1 cellular context compared by ENCODE assay signal in the genomic region with DNA sequence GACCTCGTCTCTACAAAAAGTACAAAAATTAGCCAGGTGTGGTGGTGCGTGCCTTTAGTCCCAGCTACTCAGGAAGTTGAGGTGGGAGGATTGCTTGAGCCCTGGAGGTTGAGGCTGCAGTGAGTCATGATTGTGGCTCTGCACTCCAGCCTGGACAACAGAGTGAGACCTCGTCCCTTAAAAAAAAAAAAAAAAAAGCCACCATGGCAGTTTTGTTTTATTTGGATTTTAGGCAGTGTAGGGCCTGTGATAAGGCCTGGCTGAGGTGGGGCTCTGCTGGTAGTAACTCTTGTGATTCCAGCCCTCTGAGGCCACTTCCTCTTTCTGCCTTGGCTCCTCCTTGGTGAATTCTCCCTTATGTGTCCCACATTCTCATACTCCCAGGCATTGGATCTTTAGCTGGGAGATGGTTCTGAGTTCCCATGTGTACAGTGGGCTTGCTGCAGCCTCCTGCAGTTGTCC.
TF ChIP-seq lines count a peak whose summit lies in the region.

No MANE protein-coding gene starts in this region.

TF ChIP-seq in SK-N-SH treated with all-trans-retinoic acid at 6 μM for 48 hours, 23 proteins besides CTCF, POLR2A, EP300 and RAD21 (continued from another document):
- TF ChIP-seq, protein P1, sequence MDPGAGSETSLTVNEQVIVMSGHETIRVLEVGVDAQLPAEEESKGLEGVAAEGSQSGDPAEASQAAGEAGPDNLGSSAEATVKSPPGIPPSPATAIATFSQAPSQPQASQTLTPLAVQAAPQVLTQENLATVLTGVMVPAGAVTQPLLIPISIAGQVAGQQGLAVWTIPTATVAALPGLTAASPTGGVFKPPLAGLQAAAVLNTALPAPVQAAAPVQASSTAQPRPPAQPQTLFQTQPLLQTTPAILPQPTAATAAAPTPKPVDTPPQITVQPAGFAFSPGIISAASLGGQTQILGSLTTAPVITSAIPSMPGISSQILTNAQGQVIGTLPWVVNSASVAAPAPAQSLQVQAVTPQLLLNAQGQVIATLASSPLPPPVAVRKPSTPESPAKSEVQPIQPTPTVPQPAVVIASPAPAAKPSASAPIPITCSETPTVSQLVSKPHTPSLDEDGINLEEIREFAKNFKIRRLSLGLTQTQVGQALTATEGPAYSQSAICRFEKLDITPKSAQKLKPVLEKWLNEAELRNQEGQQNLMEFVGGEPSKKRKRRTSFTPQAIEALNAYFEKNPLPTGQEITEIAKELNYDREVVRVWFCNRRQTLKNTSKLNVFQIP (CRISPR knock-in tag; IDR thresholded peaks at IDR 0.05; ENCODE audit: borderline replicate concordance, low read depth): no peak
- TF ChIP-seq BACH2 (CRISPR knock-in tag; IDR thresholded peaks at IDR 0.05; ENCODE audit: borderline replicate concordance) (no peak), OSR1 (CRISPR knock-in tag; IDR thresholded peaks at IDR 0.05) (no peak), TOX (CRISPR knock-in tag; IDR thresholded peaks at IDR 0.05; ENCODE audit: borderline replicate concordance) (no peak), ZNF70 (CRISPR knock-in tag; IDR thresholded peaks at IDR 0.05) (no peak), RARB (CRISPR knock-in tag; IDR thresholded peaks at IDR 0.05) (no peak)
- TF ChIP-seq, protein P2, sequence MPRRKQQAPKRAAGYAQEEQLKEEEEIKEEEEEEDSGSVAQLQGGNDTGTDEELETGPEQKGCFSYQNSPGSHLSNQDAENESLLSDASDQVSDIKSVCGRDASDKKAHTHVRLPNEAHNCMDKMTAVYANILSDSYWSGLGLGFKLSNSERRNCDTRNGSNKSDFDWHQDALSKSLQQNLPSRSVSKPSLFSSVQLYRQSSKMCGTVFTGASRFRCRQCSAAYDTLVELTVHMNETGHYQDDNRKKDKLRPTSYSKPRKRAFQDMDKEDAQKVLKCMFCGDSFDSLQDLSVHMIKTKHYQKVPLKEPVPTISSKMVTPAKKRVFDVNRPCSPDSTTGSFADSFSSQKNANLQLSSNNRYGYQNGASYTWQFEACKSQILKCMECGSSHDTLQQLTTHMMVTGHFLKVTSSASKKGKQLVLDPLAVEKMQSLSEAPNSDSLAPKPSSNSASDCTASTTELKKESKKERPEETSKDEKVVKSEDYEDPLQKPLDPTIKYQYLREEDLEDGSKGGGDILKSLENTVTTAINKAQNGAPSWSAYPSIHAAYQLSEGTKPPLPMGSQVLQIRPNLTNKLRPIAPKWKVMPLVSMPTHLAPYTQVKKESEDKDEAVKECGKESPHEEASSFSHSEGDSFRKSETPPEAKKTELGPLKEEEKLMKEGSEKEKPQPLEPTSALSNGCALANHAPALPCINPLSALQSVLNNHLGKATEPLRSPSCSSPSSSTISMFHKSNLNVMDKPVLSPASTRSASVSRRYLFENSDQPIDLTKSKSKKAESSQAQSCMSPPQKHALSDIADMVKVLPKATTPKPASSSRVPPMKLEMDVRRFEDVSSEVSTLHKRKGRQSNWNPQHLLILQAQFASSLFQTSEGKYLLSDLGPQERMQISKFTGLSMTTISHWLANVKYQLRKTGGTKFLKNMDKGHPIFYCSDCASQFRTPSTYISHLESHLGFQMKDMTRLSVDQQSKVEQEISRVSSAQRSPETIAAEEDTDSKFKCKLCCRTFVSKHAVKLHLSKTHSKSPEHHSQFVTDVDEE (CRISPR knock-in tag; IDR thresholded peaks at IDR 0.05): no peak
